In genomic region chr4:156182269-156182668, GRCh38 we compare ENCODE assay signal across 1 cellular context.
TF ChIP-seq lines count a peak whose summit lies in the region.

No MANE protein-coding gene starts in this region.

TF ChIP-seq in GM12878, 131 proteins besides CTCF, POLR2A, EP300 and RAD21 (continued from another document):
- no peak for TF ChIP-seq RELB (IDR thresholded peaks at IDR 0.05; ENCODE audit: low read depth)
- no peak for TF ChIP-seq RFX5 (IDR thresholded peaks at IDR 0.05; ENCODE audit: low read depth, low read length)
- no peak for TF ChIP-seq ZBED1 (IDR thresholded peaks at IDR 0.05; ENCODE audit: borderline replicate concordance)
